Comparison of ENCODE assay signal across 2 cellular contexts in the genomic region with DNA sequence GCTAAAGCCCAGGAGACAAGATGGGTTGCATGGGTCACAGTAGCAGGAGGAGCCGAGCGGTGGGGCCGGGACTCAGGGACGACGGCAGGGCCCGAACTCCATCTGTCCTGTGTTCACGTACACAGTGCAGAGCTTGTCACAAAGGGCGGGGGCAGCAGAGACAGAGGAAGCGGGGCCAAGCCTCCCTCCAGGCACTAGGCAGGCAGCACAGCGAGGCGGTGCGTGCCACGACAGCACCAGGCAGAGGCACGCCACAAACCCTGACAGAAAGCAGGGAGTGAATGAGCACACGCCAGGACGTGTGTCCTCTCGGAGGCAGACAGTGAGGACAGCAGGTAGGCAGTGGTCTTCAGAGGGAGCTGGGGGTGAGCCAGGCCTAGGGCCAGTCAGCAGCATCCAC.
TF ChIP-seq lines count a peak whose summit lies in the region.

No MANE protein-coding gene starts in this region.

TF ChIP-seq in GM23338, 12 proteins besides CTCF, POLR2A, EP300 and RAD21 (continued from another document):
- TF ChIP-seq EZH2phosphoT487 (IDR thresholded peaks at IDR 0.05; ENCODE audit: unreplicated experiment) = no peak
- TF ChIP-seq POLR2AphosphoS5 (IDR thresholded peaks at IDR 0.05; ENCODE audit: low read depth) = no peak
- TF ChIP-seq NANOG (IDR thresholded peaks at IDR 0.05; ENCODE audit: borderline replicate concordance) = no peak
- TF ChIP-seq ZNF114 (CRISPR knock-in tag; IDR thresholded peaks at IDR 0.05) = no peak
- TF ChIP-seq, protein P1, sequence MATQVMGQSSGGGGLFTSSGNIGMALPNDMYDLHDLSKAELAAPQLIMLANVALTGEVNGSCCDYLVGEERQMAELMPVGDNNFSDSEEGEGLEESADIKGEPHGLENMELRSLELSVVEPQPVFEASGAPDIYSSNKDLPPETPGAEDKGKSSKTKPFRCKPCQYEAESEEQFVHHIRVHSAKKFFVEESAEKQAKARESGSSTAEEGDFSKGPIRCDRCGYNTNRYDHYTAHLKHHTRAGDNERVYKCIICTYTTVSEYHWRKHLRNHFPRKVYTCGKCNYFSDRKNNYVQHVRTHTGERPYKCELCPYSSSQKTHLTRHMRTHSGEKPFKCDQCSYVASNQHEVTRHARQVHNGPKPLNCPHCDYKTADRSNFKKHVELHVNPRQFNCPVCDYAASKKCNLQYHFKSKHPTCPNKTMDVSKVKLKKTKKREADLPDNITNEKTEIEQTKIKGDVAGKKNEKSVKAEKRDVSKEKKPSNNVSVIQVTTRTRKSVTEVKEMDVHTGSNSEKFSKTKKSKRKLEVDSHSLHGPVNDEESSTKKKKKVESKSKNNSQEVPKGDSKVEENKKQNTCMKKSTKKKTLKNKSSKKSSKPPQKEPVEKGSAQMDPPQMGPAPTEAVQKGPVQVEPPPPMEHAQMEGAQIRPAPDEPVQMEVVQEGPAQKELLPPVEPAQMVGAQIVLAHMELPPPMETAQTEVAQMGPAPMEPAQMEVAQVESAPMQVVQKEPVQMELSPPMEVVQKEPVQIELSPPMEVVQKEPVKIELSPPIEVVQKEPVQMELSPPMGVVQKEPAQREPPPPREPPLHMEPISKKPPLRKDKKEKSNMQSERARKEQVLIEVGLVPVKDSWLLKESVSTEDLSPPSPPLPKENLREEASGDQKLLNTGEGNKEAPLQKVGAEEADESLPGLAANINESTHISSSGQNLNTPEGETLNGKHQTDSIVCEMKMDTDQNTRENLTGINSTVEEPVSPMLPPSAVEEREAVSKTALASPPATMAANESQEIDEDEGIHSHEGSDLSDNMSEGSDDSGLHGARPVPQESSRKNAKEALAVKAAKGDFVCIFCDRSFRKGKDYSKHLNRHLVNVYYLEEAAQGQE (IDR thresholded peaks at IDR 0.05; ENCODE audit: unreplicated experiment) = no peak
- TF ChIP-seq JUNB (IDR thresholded peaks at IDR 0.05; ENCODE audit: unreplicated experiment) = no peak
- TF ChIP-seq, protein P2, sequence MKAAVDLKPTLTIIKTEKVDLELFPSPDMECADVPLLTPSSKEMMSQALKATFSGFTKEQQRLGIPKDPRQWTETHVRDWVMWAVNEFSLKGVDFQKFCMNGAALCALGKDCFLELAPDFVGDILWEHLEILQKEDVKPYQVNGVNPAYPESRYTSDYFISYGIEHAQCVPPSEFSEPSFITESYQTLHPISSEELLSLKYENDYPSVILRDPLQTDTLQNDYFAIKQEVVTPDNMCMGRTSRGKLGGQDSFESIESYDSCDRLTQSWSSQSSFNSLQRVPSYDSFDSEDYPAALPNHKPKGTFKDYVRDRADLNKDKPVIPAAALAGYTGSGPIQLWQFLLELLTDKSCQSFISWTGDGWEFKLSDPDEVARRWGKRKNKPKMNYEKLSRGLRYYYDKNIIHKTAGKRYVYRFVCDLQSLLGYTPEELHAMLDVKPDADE (IDR thresholded peaks at IDR 0.05) = no peak
- TF ChIP-seq STAT1 (IDR thresholded peaks at IDR 0.05; ENCODE audit: unreplicated experiment) = no peak
- TF ChIP-seq, protein P3, sequence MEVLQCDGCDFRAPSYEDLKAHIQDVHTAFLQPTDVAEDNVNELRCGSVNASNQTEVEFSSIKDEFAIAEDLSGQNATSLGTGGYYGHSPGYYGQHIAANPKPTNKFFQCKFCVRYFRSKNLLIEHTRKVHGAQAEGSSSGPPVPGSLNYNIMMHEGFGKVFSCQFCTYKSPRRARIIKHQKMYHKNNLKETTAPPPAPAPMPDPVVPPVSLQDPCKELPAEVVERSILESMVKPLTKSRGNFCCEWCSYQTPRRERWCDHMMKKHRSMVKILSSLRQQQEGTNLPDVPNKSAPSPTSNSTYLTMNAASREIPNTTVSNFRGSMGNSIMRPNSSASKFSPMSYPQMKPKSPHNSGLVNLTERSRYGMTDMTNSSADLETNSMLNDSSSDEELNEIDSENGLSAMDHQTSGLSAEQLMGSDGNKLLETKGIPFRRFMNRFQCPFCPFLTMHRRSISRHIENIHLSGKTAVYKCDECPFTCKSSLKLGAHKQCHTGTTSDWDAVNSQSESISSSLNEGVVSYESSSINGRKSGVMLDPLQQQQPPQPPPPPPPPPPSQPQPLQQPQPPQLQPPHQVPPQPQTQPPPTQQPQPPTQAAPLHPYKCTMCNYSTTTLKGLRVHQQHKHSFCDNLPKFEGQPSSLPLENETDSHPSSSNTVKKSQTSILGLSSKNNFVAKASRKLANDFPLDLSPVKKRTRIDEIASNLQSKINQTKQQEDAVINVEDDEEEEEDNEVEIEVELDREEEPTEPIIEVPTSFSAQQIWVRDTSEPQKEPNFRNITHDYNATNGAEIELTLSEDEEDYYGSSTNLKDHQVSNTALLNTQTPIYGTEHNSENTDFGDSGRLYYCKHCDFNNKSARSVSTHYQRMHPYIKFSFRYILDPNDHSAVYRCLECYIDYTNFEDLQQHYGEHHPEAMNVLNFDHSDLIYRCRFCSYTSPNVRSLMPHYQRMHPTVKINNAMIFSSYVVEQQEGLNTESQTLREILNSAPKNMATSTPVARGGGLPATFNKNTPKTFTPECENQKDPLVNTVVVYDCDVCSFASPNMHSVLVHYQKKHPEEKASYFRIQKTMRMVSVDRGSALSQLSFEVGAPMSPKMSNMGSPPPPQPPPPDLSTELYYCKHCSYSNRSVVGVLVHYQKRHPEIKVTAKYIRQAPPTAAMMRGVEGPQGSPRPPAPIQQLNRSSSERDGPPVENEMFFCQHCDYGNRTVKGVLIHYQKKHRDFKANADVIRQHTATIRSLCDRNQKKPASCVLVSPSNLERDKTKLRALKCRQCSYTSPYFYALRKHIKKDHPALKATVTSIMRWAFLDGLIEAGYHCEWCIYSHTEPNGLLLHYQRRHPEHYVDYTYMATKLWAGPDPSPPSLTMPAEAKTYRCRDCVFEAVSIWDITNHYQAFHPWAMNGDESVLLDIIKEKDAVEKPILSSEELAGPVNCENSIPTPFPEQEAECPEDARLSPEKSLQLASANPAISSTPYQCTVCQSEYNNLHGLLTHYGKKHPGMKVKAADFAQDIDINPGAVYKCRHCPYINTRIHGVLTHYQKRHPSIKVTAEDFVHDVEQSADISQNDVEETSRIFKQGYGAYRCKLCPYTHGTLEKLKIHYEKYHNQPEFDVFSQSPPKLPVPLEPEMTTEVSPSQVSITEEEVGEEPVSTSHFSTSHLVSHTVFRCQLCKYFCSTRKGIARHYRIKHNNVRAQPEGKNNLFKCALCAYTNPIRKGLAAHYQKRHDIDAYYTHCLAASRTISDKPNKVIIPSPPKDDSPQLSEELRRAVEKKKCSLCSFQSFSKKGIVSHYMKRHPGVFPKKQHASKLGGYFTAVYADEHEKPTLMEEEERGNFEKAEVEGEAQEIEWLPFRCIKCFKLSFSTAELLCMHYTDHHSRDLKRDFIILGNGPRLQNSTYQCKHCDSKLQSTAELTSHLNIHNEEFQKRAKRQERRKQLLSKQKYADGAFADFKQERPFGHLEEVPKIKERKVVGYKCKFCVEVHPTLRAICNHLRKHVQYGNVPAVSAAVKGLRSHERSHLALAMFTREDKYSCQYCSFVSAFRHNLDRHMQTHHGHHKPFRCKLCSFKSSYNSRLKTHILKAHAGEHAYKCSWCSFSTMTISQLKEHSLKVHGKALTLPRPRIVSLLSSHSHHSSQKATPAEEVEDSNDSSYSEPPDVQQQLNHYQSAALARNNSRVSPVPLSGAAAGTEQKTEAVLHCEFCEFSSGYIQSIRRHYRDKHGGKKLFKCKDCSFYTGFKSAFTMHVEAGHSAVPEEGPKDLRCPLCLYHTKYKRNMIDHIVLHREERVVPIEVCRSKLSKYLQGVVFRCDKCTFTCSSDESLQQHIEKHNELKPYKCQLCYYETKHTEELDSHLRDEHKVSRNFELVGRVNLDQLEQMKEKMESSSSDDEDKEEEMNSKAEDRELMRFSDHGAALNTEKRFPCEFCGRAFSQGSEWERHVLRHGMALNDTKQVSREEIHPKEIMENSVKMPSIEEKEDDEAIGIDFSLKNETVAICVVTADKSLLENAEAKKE (CRISPR knock-in tag; IDR thresholded peaks at IDR 0.05) = no peak
- TF ChIP-seq CREB1 (CRISPR knock-in tag; IDR thresholded peaks at IDR 0.05; ENCODE audit: low read depth) = no peak
TF ChIP-seq in GM23338: peak in this region for 0.

TF ChIP-seq in H1, 55 proteins besides CTCF, POLR2A, EP300 and RAD21 (continued from another document and continues in another):
- TF ChIP-seq HDAC6 (IDR thresholded peaks at IDR 0.05; ENCODE audit: low read depth, low read length) (no peak), PHF8 (conservative IDR thresholded peaks at IDR 0.05; ENCODE audit: low read depth, low read length) (no peak), POLR2AphosphoS5 (IDR thresholded peaks at IDR 0.05; ENCODE audit: low read depth, low read length) (no peak), ASH2L (IDR thresholded peaks at IDR 0.05; ENCODE audit: low read length) (no peak), CREB1 (IDR thresholded peaks at IDR 0.05) (no peak), EZH2 (IDR thresholded peaks at IDR 0.05; ENCODE audit: low read depth, low read length, severe bottlenecking) (no peak), SP4 (IDR thresholded peaks at IDR 0.05; ENCODE audit: low read length) (no peak), SUZ12 (IDR thresholded peaks at IDR 0.05; ENCODE audit: low read length) (no peak), TAF1 (IDR thresholded peaks at IDR 0.05; ENCODE audit: low read depth, low read length) (no peak), FOSL1 (IDR thresholded peaks at IDR 0.05; ENCODE audit: insufficient read depth, low read depth, low read length) (no peak), KDM1A (IDR thresholded peaks at IDR 0.05; ENCODE audit: borderline replicate concordance, low read length) (no peak)
- TF ChIP-seq, protein P4, sequence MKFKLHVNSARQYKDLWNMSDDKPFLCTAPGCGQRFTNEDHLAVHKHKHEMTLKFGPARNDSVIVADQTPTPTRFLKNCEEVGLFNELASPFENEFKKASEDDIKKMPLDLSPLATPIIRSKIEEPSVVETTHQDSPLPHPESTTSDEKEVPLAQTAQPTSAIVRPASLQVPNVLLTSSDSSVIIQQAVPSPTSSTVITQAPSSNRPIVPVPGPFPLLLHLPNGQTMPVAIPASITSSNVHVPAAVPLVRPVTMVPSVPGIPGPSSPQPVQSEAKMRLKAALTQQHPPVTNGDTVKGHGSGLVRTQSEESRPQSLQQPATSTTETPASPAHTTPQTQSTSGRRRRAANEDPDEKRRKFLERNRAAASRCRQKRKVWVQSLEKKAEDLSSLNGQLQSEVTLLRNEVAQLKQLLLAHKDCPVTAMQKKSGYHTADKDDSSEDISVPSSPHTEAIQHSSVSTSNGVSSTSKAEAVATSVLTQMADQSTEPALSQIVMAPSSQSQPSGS (IDR thresholded peaks at IDR 0.05; ENCODE audit: low read length) = no peak
- TF ChIP-seq, protein P5, sequence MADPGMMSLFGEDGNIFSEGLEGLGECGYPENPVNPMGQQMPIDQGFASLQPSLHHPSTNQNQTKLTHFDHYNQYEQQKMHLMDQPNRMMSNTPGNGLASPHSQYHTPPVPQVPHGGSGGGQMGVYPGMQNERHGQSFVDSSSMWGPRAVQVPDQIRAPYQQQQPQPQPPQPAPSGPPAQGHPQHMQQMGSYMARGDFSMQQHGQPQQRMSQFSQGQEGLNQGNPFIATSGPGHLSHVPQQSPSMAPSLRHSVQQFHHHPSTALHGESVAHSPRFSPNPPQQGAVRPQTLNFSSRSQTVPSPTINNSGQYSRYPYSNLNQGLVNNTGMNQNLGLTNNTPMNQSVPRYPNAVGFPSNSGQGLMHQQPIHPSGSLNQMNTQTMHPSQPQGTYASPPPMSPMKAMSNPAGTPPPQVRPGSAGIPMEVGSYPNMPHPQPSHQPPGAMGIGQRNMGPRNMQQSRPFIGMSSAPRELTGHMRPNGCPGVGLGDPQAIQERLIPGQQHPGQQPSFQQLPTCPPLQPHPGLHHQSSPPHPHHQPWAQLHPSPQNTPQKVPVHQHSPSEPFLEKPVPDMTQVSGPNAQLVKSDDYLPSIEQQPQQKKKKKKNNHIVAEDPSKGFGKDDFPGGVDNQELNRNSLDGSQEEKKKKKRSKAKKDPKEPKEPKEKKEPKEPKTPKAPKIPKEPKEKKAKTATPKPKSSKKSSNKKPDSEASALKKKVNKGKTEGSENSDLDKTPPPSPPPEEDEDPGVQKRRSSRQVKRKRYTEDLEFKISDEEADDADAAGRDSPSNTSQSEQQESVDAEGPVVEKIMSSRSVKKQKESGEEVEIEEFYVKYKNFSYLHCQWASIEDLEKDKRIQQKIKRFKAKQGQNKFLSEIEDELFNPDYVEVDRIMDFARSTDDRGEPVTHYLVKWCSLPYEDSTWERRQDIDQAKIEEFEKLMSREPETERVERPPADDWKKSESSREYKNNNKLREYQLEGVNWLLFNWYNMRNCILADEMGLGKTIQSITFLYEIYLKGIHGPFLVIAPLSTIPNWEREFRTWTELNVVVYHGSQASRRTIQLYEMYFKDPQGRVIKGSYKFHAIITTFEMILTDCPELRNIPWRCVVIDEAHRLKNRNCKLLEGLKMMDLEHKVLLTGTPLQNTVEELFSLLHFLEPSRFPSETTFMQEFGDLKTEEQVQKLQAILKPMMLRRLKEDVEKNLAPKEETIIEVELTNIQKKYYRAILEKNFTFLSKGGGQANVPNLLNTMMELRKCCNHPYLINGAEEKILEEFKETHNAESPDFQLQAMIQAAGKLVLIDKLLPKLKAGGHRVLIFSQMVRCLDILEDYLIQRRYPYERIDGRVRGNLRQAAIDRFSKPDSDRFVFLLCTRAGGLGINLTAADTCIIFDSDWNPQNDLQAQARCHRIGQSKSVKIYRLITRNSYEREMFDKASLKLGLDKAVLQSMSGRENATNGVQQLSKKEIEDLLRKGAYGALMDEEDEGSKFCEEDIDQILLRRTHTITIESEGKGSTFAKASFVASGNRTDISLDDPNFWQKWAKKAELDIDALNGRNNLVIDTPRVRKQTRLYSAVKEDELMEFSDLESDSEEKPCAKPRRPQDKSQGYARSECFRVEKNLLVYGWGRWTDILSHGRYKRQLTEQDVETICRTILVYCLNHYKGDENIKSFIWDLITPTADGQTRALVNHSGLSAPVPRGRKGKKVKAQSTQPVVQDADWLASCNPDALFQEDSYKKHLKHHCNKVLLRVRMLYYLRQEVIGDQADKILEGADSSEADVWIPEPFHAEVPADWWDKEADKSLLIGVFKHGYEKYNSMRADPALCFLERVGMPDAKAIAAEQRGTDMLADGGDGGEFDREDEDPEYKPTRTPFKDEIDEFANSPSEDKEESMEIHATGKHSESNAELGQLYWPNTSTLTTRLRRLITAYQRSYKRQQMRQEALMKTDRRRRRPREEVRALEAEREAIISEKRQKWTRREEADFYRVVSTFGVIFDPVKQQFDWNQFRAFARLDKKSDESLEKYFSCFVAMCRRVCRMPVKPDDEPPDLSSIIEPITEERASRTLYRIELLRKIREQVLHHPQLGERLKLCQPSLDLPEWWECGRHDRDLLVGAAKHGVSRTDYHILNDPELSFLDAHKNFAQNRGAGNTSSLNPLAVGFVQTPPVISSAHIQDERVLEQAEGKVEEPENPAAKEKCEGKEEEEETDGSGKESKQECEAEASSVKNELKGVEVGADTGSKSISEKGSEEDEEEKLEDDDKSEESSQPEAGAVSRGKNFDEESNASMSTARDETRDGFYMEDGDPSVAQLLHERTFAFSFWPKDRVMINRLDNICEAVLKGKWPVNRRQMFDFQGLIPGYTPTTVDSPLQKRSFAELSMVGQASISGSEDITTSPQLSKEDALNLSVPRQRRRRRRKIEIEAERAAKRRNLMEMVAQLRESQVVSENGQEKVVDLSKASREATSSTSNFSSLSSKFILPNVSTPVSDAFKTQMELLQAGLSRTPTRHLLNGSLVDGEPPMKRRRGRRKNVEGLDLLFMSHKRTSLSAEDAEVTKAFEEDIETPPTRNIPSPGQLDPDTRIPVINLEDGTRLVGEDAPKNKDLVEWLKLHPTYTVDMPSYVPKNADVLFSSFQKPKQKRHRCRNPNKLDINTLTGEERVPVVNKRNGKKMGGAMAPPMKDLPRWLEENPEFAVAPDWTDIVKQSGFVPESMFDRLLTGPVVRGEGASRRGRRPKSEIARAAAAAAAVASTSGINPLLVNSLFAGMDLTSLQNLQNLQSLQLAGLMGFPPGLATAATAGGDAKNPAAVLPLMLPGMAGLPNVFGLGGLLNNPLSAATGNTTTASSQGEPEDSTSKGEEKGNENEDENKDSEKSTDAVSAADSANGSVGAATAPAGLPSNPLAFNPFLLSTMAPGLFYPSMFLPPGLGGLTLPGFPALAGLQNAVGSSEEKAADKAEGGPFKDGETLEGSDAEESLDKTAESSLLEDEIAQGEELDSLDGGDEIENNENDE (IDR thresholded peaks at IDR 0.05; ENCODE audit: insufficient replicate concordance, low read length) = no peak
